8 cellular contexts compared by ENCODE assay signal in the genomic region with DNA sequence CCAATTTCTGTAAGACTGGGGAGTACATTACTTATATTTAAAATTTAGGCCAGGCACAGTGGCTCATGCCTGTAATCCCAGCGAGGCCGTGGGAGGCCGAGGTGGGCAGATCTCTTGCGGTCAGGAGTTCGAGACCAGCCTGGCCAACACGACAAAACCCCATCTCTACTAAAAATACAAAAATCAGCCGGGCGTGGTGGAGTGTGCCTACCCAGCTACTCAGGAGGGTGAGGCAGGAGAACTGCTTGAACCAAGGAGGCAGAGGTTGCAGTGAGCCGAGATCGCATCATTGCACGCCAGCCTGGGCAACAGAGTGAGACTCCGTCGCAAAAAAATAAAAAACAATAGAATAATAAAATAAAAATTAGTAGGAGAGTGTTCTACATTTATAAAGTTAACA. TPM values are rescaled to one million over a fixed set of nuclear protein-coding genes. Genes with fewer than 3 reads are reported as not detected.
DNase-seq lines count a peak whose midpoint lies in the region; ATAC-seq and TF ChIP-seq lines count a peak whose summit lies in the region.
"Not testable (repeated sequence)": the region's sequence is repeated elsewhere in the genome, so short reads cannot be mapped to it uniquely, and the experiment has no call there.

No MANE protein-coding gene starts in this region.

- H4K20me1 ChIP-seq in fibroblast of lung (ENCODE audit: control insufficient read depth, extremely low read depth, insufficient read depth, low read length) = not testable (repeated sequence)

- not testable (repeated sequence) for H3K36me3 ChIP-seq in CD4-positive, CD25-positive, alpha-beta regulatory T cell (ENCODE audit: control insufficient read depth, insufficient read depth, low read length); adipocyte (ENCODE audit: control insufficient read depth, insufficient read depth, low read length, severe bottlenecking); fibroblast of lung (ENCODE audit: control insufficient read depth, insufficient read depth, low read length); trophoblast cell (ENCODE audit: control insufficient read depth in 1 of 2, insufficient read depth in 2 of 2, low read length in 2 of 2); thoracic aorta

- peaks cover 55% of the 10 kb centered on the region for H3K4me1 ChIP-seq in CD4-positive, CD25-positive, alpha-beta regulatory T cell (ENCODE audit: control insufficient read depth, insufficient read depth, low read length, poor library complexity, severe bottlenecking)
- H3K4me1 ChIP-seq in adipocyte (ENCODE audit: control insufficient read depth, insufficient read depth, low read length) (peaks cover 58% of the 10 kb centered on the region), fibroblast of lung (ENCODE audit: control insufficient read depth, extremely low read depth, insufficient read depth, low read length) (peaks cover 14% of the 10 kb centered on the region), thoracic aorta (ENCODE audit: control insufficient read depth in 1 of 2, low read depth in 2 of 2) (peaks cover 48 to 60% of the 10 kb centered on the region in 2 donors)
- not testable (repeated sequence) for H3K4me1 ChIP-seq in trophoblast cell (ENCODE audit: control insufficient read depth in 1 of 2, insufficient read depth in 2 of 2, low read length in 2 of 2)

- not testable (repeated sequence) for H3K27me3 Mint-ChIP-seq in CD4-positive, CD25-positive, alpha-beta regulatory T cell; T-helper 1 cell treated with Interleukin-12 subunit alpha and Interleukin-12 subunit beta and Interleukin-4 antibody, amounts not matched to agents 30 μg/mL and 1 μg/mL, for 36 hours (ENCODE audit: low read depth); memory B cell

- H3K27me3 ChIP-seq in CD4-positive, CD25-positive, alpha-beta regulatory T cell (ENCODE audit: control insufficient read depth, insufficient read depth, low read length); adipocyte (replicated peaks; ENCODE audit: control insufficient read depth, insufficient read depth, low read length); fibroblast of lung (ENCODE audit: control insufficient read depth, insufficient read depth, low read length); trophoblast cell (ENCODE audit: insufficient read depth, low read length); thoracic aorta (replicated peaks; ENCODE audit: insufficient read depth): not testable (repeated sequence)

- no CpG with 5 or more reads among the region's 13 CpGs for WGBS in trophoblast cell (ENCODE audit: extremely low coverage, insufficient coverage, insufficient read length)

- not testable (repeated sequence) for H2BK5ac ChIP-seq in trophoblast cell (ENCODE audit: low read depth, low read length, poor library complexity)

- H3K9me3 Mint-ChIP-seq in CD4-positive, CD25-positive, alpha-beta regulatory T cell; T-helper 1 cell treated with Interleukin-12 subunit alpha and Interleukin-12 subunit beta and Interleukin-4 antibody, amounts not matched to agents 30 μg/mL and 1 μg/mL, for 36 hours; memory B cell: not testable (repeated sequence)

- peak overlapping the region in 3 of 4 donors; percentile 46 to 75 (median 61) for H3K4me3 Mint-ChIP-seq in CD4-positive, CD25-positive, alpha-beta regulatory T cell
- peak overlapping the region; percentile 14 for H3K4me3 Mint-ChIP-seq in T-helper 1 cell treated with Interleukin-12 subunit alpha and Interleukin-12 subunit beta and Interleukin-4 antibody, amounts not matched to agents 30 μg/mL and 1 μg/mL, for 36 hours
- peak overlapping the region; percentile 50 for H3K4me3 Mint-ChIP-seq in memory B cell

- H3K27ac ChIP-seq in CD4-positive, CD25-positive, alpha-beta regulatory T cell (ENCODE audit: insufficient read depth, low read length, poor library complexity, severe bottlenecking); fibroblast of lung (ENCODE audit: insufficient read depth, low read length); trophoblast cell (ENCODE audit: low read depth, low read length): not testable (repeated sequence)
- H3K27ac ChIP-seq in thoracic aorta = peak overlapping the region; percentile 65 to 80

- not testable (repeated sequence) for TF ChIP-seq CTCF in HFF-Myc (IDR thresholded peaks at IDR 0.05; ENCODE audit: low read depth, low read length, missing control alignments); fibroblast of lung (conservative IDR thresholded peaks at IDR 0.05 in 1 of 2, IDR thresholded peaks at IDR 0.05 in 1 of 2; ENCODE audit: low read depth in 1 of 2, low read length in 2 of 2); thoracic aorta (IDR thresholded peaks at IDR 0.05)

- not testable (repeated sequence) for H3K27ac Mint-ChIP-seq in CD4-positive, CD25-positive, alpha-beta regulatory T cell; T-helper 1 cell treated with Interleukin-12 subunit alpha and Interleukin-12 subunit beta and Interleukin-4 antibody, amounts not matched to agents 30 μg/mL and 1 μg/mL, for 36 hours
- H3K27ac Mint-ChIP-seq in memory B cell = peak overlapping the region; percentile 41

- H2AFZ ChIP-seq in fibroblast of lung (ENCODE audit: low read length); trophoblast cell (ENCODE audit: insufficient read depth, low read length, poor library complexity): not testable (repeated sequence)

- DNase-seq in CD4-positive, CD25-positive, alpha-beta regulatory T cell; HFF-Myc (ENCODE audit: extremely low read depth, low read depth); adipocyte (ENCODE audit: low read depth); fibroblast of lung (ENCODE audit: low read depth in 2 of 2); memory B cell (ENCODE audit: low spot score in 2 of 2); trophoblast cell; thoracic aorta (ENCODE audit: low spot score): not testable (repeated sequence)

- not testable (repeated sequence) for H3K23ac ChIP-seq in trophoblast cell (ENCODE audit: low read length)

- H3K14ac ChIP-seq in trophoblast cell (ENCODE audit: low read length) = not testable (repeated sequence)

- H3K4me3 ChIP-seq in CD4-positive, CD25-positive, alpha-beta regulatory T cell (ENCODE audit: low read depth, low read length) = peak overlapping the region; percentile 95
- H3K4me3 ChIP-seq in HFF-Myc (replicated peaks; ENCODE audit: low read depth, low read length) (peak overlapping the region; percentile 92), adipocyte (ENCODE audit: low read length) (peak overlapping the region; percentile 92), fibroblast of lung (replicated peaks in 1 of 4; ENCODE audit: control extremely low read depth in 1 of 4, insufficient read depth in 1 of 4, low read depth in 3 of 4, low read length in 4 of 4) (peak overlapping the region in 3 of 4 experiments; percentile 69 to 95 (median 79)), thoracic aorta (peak overlapping the region; percentile 100)
- H3K4me3 ChIP-seq in trophoblast cell (ENCODE audit: low read depth, low read length) = not testable (repeated sequence)

- H3K18ac ChIP-seq in trophoblast cell (ENCODE audit: low read length) = not testable (repeated sequence)

- not testable (repeated sequence) for ATAC-seq in CD4-positive, CD25-positive, alpha-beta regulatory T cell (ENCODE audit: low read depth in 2 of 2); memory B cell (ENCODE audit: low read depth); thoracic aorta (ENCODE audit: insufficient number of reproducible peaks, low FRiP score, low read depth)

- H2AK5ac ChIP-seq in trophoblast cell (ENCODE audit: low read length) = not testable (repeated sequence)

- peak overlapping the region; percentile 85 for H3K4me2 ChIP-seq in fibroblast of lung (ENCODE audit: extremely low read depth, insufficient read depth, low read length)
- not testable (repeated sequence) for H3K4me2 ChIP-seq in trophoblast cell (ENCODE audit: low read length)

- peak overlapping the region; percentile 84 for H3K4ac ChIP-seq in trophoblast cell (ENCODE audit: low read depth, low read length)

- not testable (repeated sequence) for H3K36me3 Mint-ChIP-seq in CD4-positive, CD25-positive, alpha-beta regulatory T cell; T-helper 1 cell treated with Interleukin-12 subunit alpha and Interleukin-12 subunit beta and Interleukin-4 antibody, amounts not matched to agents 30 μg/mL and 1 μg/mL, for 36 hours (ENCODE audit: low read depth); memory B cell

- not testable (repeated sequence) for H2BK12ac ChIP-seq in trophoblast cell (ENCODE audit: low read length)

- not testable (repeated sequence) for H2BK120ac ChIP-seq in trophoblast cell (ENCODE audit: insufficient read depth, low read length, poor library complexity)

- not testable (repeated sequence) for H4K8ac ChIP-seq in trophoblast cell (ENCODE audit: low read depth, low read length)

- H3K4me1 Mint-ChIP-seq in CD4-positive, CD25-positive, alpha-beta regulatory T cell = peaks cover 32 to 70% (median 47%) of the 10 kb centered on the region in 4 donors
- H3K4me1 Mint-ChIP-seq in T-helper 1 cell treated with Interleukin-12 subunit alpha and Interleukin-12 subunit beta and Interleukin-4 antibody, amounts not matched to agents 30 μg/mL and 1 μg/mL, for 36 hours (ENCODE audit: low read depth) = peaks cover 25% of the 10 kb centered on the region
- H3K4me1 Mint-ChIP-seq in memory B cell = peaks cover 39% of the 10 kb centered on the region

- H4K91ac ChIP-seq in trophoblast cell (ENCODE audit: low read depth, low read length) = not testable (repeated sequence)

- H3K79me1 ChIP-seq in trophoblast cell (ENCODE audit: low read length) = peaks cover 17% of the 10 kb centered on the region

- peaks cover 72% of the 10 kb centered on the region for H3K79me2 ChIP-seq in fibroblast of lung (ENCODE audit: control insufficient read depth, insufficient read depth, low read length)
- H3K79me2 ChIP-seq in trophoblast cell (ENCODE audit: control insufficient read depth, insufficient read depth, low read length, poor library complexity) = peaks cover 34% of the 10 kb centered on the region

- not testable (repeated sequence) for H3K9me3 ChIP-seq in CD4-positive, CD25-positive, alpha-beta regulatory T cell (ENCODE audit: control insufficient read depth in 2 of 2, low read length in 2 of 2); adipocyte (ENCODE audit: control insufficient read depth, low read length); fibroblast of lung (ENCODE audit: control insufficient read depth, insufficient read depth, low read depth, low read length); trophoblast cell (ENCODE audit: insufficient read depth, low read depth, low read length); thoracic aorta

- H4K12ac ChIP-seq in trophoblast cell (ENCODE audit: low read depth, low read length) = not testable (repeated sequence)

- not testable (repeated sequence) for H3K9ac ChIP-seq in adipocyte (ENCODE audit: low read length); fibroblast of lung (ENCODE audit: insufficient read depth, low read length); trophoblast cell (ENCODE audit: low read length)

RNA-seq across cellular contexts. Expression of a gene that starts 2.5 kb away (rescaled TPM):
- 133 TPM for total RNA-seq in CD4-positive, CD25-positive, alpha-beta regulatory T cell
- 10 to 100 TPM; 54.1 to 73.5 (median 66.3) TPM for polyA plus RNA-seq in CD4-positive, CD25-positive, alpha-beta regulatory T cell
- 135 and 258 TPM in 2 replicates for total RNA-seq in fibroblast of lung
- 133 and 134 TPM in 2 replicates for polyA plus RNA-seq in fibroblast of lung
- 76.2 and 79.1 TPM in 2 replicates for polyA plus RNA-seq in fibroblast of lung (2012)
- polyA minus RNA-seq in fibroblast of lung (ENCODE audit: low replicate concordance) = 149 and 212 TPM in 2 replicates
- 56.2 and 59.5 TPM in 2 replicates for polyA plus RNA-seq in trophoblast cell (2013)
- 100 to 1,000 TPM; 158 to 183 TPM for total RNA-seq in thoracic aorta
